ENCODE assay signal across 1 cellular context in the genomic region with DNA sequence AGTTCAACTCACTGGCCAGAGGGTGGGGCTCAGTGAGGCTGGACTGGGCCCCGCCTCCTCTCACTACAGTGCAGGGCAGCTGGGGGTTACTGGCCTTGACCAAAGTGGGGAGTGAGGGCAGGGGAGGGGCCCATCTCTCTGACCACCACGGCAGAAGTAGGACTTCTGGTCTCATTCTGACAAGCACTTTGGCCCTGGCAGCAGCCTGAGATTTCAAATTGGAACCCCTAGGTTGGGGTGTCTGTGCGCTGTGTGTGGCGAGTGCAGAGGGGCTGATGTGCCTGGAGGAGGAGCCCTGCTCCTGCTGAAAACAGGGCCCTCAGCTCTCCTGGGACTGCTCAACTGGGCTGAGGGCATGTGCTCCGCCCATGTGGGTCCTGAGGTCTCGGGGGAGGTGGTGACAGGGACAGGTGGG.
TF ChIP-seq lines count a peak whose summit lies in the region.

No MANE protein-coding gene starts in this region.

TF ChIP-seq in HepG2, 621 proteins besides CTCF, POLR2A, EP300 and RAD21 (continued from another document):
- TF ChIP-seq ETV6 (CRISPR knock-in tag; conservative IDR thresholded peaks at IDR 0.05) = no peak
- no peak for TF ChIP-seq ZNF703 (CRISPR knock-in tag; IDR thresholded peaks at IDR 0.05; ENCODE audit: borderline replicate concordance)
- TF ChIP-seq, protein P1, sequence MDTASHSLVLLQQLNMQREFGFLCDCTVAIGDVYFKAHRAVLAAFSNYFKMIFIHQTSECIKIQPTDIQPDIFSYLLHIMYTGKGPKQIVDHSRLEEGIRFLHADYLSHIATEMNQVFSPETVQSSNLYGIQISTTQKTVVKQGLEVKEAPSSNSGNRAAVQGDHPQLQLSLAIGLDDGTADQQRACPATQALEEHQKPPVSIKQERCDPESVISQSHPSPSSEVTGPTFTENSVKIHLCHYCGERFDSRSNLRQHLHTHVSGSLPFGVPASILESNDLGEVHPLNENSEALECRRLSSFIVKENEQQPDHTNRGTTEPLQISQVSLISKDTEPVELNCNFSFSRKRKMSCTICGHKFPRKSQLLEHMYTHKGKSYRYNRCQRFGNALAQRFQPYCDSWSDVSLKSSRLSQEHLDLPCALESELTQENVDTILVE (CRISPR knock-in tag; IDR thresholded peaks at IDR 0.05) = no peak
- TF ChIP-seq ZNF441 (CRISPR knock-in tag; IDR thresholded peaks at IDR 0.05; ENCODE audit: borderline replicate concordance) = no peak
- no peak for TF ChIP-seq ZSCAN12 (CRISPR knock-in tag; IDR thresholded peaks at IDR 0.05)
- TF ChIP-seq, protein P2, sequence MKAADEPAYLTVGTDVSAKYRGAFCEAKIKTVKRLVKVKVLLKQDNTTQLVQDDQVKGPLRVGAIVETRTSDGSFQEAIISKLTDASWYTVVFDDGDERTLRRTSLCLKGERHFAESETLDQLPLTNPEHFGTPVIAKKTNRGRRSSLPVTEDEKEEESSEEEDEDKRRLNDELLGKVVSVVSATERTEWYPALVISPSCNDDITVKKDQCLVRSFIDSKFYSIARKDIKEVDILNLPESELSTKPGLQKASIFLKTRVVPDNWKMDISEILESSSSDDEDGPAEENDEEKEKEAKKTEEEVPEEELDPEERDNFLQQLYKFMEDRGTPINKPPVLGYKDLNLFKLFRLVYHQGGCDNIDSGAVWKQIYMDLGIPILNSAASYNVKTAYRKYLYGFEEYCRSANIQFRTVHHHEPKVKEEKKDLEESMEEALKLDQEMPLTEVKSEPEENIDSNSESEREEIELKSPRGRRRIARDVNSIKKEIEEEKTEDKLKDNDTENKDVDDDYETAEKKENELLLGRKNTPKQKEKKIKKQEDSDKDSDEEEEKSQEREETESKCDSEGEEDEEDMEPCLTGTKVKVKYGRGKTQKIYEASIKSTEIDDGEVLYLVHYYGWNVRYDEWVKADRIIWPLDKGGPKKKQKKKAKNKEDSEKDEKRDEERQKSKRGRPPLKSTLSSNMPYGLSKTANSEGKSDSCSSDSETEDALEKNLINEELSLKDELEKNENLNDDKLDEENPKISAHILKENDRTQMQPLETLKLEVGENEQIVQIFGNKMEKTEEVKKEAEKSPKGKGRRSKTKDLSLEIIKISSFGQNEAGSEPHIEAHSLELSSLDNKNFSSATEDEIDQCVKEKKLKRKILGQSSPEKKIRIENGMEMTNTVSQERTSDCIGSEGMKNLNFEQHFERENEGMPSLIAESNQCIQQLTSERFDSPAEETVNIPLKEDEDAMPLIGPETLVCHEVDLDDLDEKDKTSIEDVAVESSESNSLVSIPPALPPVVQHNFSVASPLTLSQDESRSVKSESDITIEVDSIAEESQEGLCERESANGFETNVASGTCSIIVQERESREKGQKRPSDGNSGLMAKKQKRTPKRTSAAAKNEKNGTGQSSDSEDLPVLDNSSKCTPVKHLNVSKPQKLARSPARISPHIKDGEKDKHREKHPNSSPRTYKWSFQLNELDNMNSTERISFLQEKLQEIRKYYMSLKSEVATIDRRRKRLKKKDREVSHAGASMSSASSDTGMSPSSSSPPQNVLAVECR (CRISPR knock-in tag; IDR thresholded peaks at IDR 0.05; ENCODE audit: borderline replicate concordance) = peak; percentile 20; the same call in 1 of the 2 replicates
- no peak for TF ChIP-seq CEBPG (CRISPR knock-in tag; IDR thresholded peaks at IDR 0.05)
